In genomic region chr3:177357352-177358084, GRCh38 we compare ENCODE assay signal across 1 cellular context.
TF ChIP-seq lines count a peak whose summit lies in the region.

No MANE protein-coding gene starts in this region.

TF ChIP-seq in HepG2, 621 proteins besides CTCF, POLR2A, EP300 and RAD21 (continued from another document and continues in another):
- TF ChIP-seq ZNF772 (CRISPR knock-in tag; IDR thresholded peaks at IDR 0.05) = no peak
- no peak for TF ChIP-seq TERF1 (CRISPR knock-in tag; IDR thresholded peaks at IDR 0.05)
- TF ChIP-seq MBD4 (IDR thresholded peaks at IDR 0.05; ENCODE audit: borderline replicate concordance, low read length) = no peak
- TF ChIP-seq SOX13 (IDR thresholded peaks at IDR 0.05) = no peak
- peak in 1 of 2 experiments; percentile 80; a peak in 2 of 4 replicates for TF ChIP-seq SOX13 (CRISPR knock-in tag; conservative IDR thresholded peaks at IDR 0.05 in 1 of 2, IDR thresholded peaks at IDR 0.05 in 1 of 2)
- no peak for TF ChIP-seq PHF5A (CRISPR knock-in tag; IDR thresholded peaks at IDR 0.05; ENCODE audit: low read depth, unreplicated experiment)
- no peak for TF ChIP-seq SMARCC2 (IDR thresholded peaks at IDR 0.05)
- TF ChIP-seq DRAP1 (CRISPR knock-in tag; IDR thresholded peaks at IDR 0.05) = peak; percentile 30; the same call in 1 of the 2 replicates
- no peak for TF ChIP-seq ZMAT3 (CRISPR knock-in tag; conservative IDR thresholded peaks at IDR 0.05)
- TF ChIP-seq MBNL3 (CRISPR knock-in tag; conservative IDR thresholded peaks at IDR 0.05) = no peak
- TF ChIP-seq ZSCAN20 (CRISPR knock-in tag; IDR thresholded peaks at IDR 0.05; ENCODE audit: borderline replicate concordance) = no peak
- no peak for TF ChIP-seq MLX (CRISPR knock-in tag; IDR thresholded peaks at IDR 0.05)
- TF ChIP-seq POLR2G (IDR thresholded peaks at IDR 0.05; ENCODE audit: low read depth, low read length) = 0 out of 2 replicates have a peak, but pooled peaks have one; percentile 16
- TF ChIP-seq TBX2 (CRISPR knock-in tag; IDR thresholded peaks at IDR 0.05; ENCODE audit: borderline replicate concordance) = peak; percentile 18; the same call in 1 of the 2 replicates
- TF ChIP-seq AHR (CRISPR knock-in tag; IDR thresholded peaks at IDR 0.05) = no peak
- no peak for TF ChIP-seq CEBPB (IDR thresholded peaks at IDR 0.05; ENCODE audit: borderline replicate concordance, low read depth, low read length)
- TF ChIP-seq ZNF280D (CRISPR knock-in tag; IDR thresholded peaks at IDR 0.05) = 0 out of 2 replicates have a peak, but pooled peaks have one; percentile 21
- 0 out of 2 replicates have a peak, but pooled peaks have one; percentile 48 for TF ChIP-seq KAT8 (CRISPR knock-in tag; IDR thresholded peaks at IDR 0.05)
- TF ChIP-seq AGO1 (IDR thresholded peaks at IDR 0.05; ENCODE audit: low read depth, low read length, poor library complexity, severe bottlenecking) = no peak
- TF ChIP-seq BCL3 (CRISPR knock-in tag; IDR thresholded peaks at IDR 0.05) = no peak
- peak; percentile 46; the same call in 1 of the 2 replicates for TF ChIP-seq ELF3 (CRISPR knock-in tag; IDR thresholded peaks at IDR 0.05)
- TF ChIP-seq MAFG (CRISPR knock-in tag; IDR thresholded peaks at IDR 0.05) = no peak
- no peak for TF ChIP-seq SMARCE1 (IDR thresholded peaks at IDR 0.05; ENCODE audit: borderline replicate concordance)
- TF ChIP-seq ZNF33B (CRISPR knock-in tag; IDR thresholded peaks at IDR 0.05) = no peak
- peak; percentile 60; the same call in 1 of the 2 replicates for TF ChIP-seq RXRB (CRISPR knock-in tag; IDR thresholded peaks at IDR 0.05; ENCODE audit: borderline replicate concordance)
- no peak for TF ChIP-seq ZBTB38 (CRISPR knock-in tag; IDR thresholded peaks at IDR 0.05)
- no peak for TF ChIP-seq ZNF207 (IDR thresholded peaks at IDR 0.05; ENCODE audit: borderline replicate concordance)
- no peak for TF ChIP-seq ZNF256 (CRISPR knock-in tag; conservative IDR thresholded peaks at IDR 0.05)
- peak; percentile 24; the same call in 1 of the 2 replicates for TF ChIP-seq SMC3 (IDR thresholded peaks at IDR 0.05; ENCODE audit: low read length)
- no peak for TF ChIP-seq CENPT (CRISPR knock-in tag; IDR thresholded peaks at IDR 0.05; ENCODE audit: low read depth)
- TF ChIP-seq CREM (IDR thresholded peaks at IDR 0.05) = 0 out of 2 replicates have a peak, but pooled peaks have one; percentile 14
- no peak for TF ChIP-seq CREM (CRISPR knock-in tag; IDR thresholded peaks at IDR 0.05)
- TF ChIP-seq POGZ (CRISPR knock-in tag; IDR thresholded peaks at IDR 0.05) = 0 out of 2 replicates have a peak, but pooled peaks have one; percentile 19
- TF ChIP-seq ZMYM4 (CRISPR knock-in tag; IDR thresholded peaks at IDR 0.05) = no peak
- TF ChIP-seq ATF3 (CRISPR knock-in tag; IDR thresholded peaks at IDR 0.05) = 0 out of 2 replicates have a peak, but pooled peaks have one; percentile 42
- TF ChIP-seq UBTF (CRISPR knock-in tag; IDR thresholded peaks at IDR 0.05) = no peak
- no peak for TF ChIP-seq THRA (CRISPR knock-in tag; IDR thresholded peaks at IDR 0.05; ENCODE audit: borderline replicate concordance)
- TF ChIP-seq ZXDC (CRISPR knock-in tag; IDR thresholded peaks at IDR 0.05) = no peak
- TF ChIP-seq BCL6 (CRISPR knock-in tag; IDR thresholded peaks at IDR 0.05) = 0 out of 2 replicates have a peak, but pooled peaks have one; percentile 16
- no peak for TF ChIP-seq MEF2D (CRISPR knock-in tag; IDR thresholded peaks at IDR 0.05)
- peak; percentile 57; the same call in 1 of the 2 replicates for TF ChIP-seq ZKSCAN8 (CRISPR knock-in tag; IDR thresholded peaks at IDR 0.05; ENCODE audit: borderline replicate concordance)
- TF ChIP-seq ZFP37 (CRISPR knock-in tag; IDR thresholded peaks at IDR 0.05; ENCODE audit: borderline replicate concordance) = no peak
- peak; percentile 13; the same call in 1 of the 2 replicates for TF ChIP-seq TAF1 (CRISPR knock-in tag; IDR thresholded peaks at IDR 0.05)
- TF ChIP-seq MED8 (CRISPR knock-in tag; IDR thresholded peaks at IDR 0.05; ENCODE audit: insufficient replicate concordance) = no peak
- TF ChIP-seq MAZ (IDR thresholded peaks at IDR 0.05; ENCODE audit: borderline replicate concordance, low read depth, low read length) = no peak
- no peak for TF ChIP-seq MAZ (CRISPR knock-in tag; IDR thresholded peaks at IDR 0.05; ENCODE audit: low read depth)
- 0 out of 2 replicates have a peak, but pooled peaks have one; percentile 35 for TF ChIP-seq ZNF605 (CRISPR knock-in tag; IDR thresholded peaks at IDR 0.05)
- TF ChIP-seq ZNF710 (CRISPR knock-in tag; IDR thresholded peaks at IDR 0.05; ENCODE audit: borderline replicate concordance) = 0 out of 2 replicates have a peak, but pooled peaks have one; percentile 32
- no peak for TF ChIP-seq HDAC2 (CRISPR knock-in tag; IDR thresholded peaks at IDR 0.05)
- no peak for TF ChIP-seq HMG20B (CRISPR knock-in tag; conservative IDR thresholded peaks at IDR 0.05)
- TF ChIP-seq MED1 (CRISPR knock-in tag; IDR thresholded peaks at IDR 0.05) = peak; percentile 48; the same call in 1 of the 2 replicates
